Comparison of ENCODE assay signal across 1 cellular context in genomic region chr7:3087243-3087642, GRCh38.
TF ChIP-seq lines count a peak whose summit lies in the region.

No MANE protein-coding gene starts in this region.

TF ChIP-seq in K562, 482 proteins besides CTCF, POLR2A, EP300 and RAD21 (continued from another document):
- no peak for TF ChIP-seq AFF1 (IDR thresholded peaks at IDR 0.05; ENCODE audit: low read depth in 1 of 2, partially characterized antibody in 2 of 2)
- no peak for TF ChIP-seq FOXP1 (CRISPR knock-in tag; IDR thresholded peaks at IDR 0.05)
